ENCODE assay signal across 8 cellular contexts in the genomic region with DNA sequence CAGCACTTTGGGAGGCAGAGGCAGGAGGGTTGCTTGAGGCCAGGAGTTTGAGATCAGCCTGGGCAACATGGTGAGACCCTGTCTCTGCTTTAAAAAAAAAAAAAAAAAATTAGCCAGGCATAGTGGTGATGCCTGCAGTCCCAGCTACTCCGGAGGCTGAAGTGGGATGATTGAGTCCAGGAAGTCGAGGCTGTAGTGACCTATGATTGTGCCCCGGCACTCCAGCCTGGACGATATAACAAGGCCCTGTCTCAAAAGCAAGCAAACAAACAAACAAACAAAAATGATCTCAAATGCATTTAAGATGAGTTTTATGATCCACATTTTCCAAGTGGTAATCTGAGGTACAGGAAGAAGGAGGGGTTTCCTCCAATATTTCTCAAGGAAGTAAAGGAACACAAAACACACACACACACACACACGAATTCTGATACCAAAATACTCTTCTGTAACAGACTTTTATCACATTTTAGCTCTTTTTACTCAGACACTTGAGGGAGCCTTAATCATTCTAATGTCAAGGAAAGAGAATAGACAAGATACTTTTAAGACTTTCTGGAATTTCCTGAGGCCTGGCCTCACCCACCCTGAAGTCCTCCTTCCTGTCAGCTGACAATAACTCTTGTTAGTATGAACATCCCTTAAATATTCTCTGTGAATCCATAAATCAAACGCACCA. TPM values are rescaled to one million over a fixed set of nuclear protein-coding genes. Genes with fewer than 3 reads are reported as not detected.
DNase-seq lines count a peak whose midpoint lies in the region; ATAC-seq and TF ChIP-seq lines count a peak whose summit lies in the region.

No MANE protein-coding gene starts in this region.

- H3K79me2 ChIP-seq in H9 (ENCODE audit: insufficient read depth, low read length): peaks cover 4% of the 10 kb centered on the region; the same call in 1 of the 2 replicates

- H3K4me3 Mint-ChIP-seq in CD8-positive, alpha-beta T cell: peak overlapping the region; percentile 70
- no peak overlapping the region for H3K4me3 Mint-ChIP-seq in endothelial cell (ENCODE audit: unreplicated experiment)
- peak overlapping the region in 1 of 3 experiments; percentile 22 for H3K4me3 Mint-ChIP-seq in nephron
- H3K4me3 Mint-ChIP-seq in H9: no peak overlapping the region

- H3K4me3 ChIP-seq in CD8-positive, alpha-beta T cell (ENCODE audit: low read depth, low read length): no peak overlapping the region
- H3K4me3 ChIP-seq in Peyer's patch: no peak overlapping the region

- H2BK120ac ChIP-seq in H9 (ENCODE audit: low read depth, low read length, poor library complexity, severe bottlenecking): no peak overlapping the region

- no peak overlapping the region for H3K18ac ChIP-seq in H9 (ENCODE audit: insufficient read length, low read depth, low read length)

- H3K4me2 ChIP-seq in H9 (ENCODE audit: insufficient read depth, insufficient read length, low read length): no peak overlapping the region

- peaks cover 2% of the 10 kb centered on the region for H3K36me3 Mint-ChIP-seq in CD8-positive, alpha-beta T cell
- H3K36me3 Mint-ChIP-seq in endothelial cell (ENCODE audit: low read depth, unreplicated experiment): no peaks in the 10 kb centered on the region
- H3K36me3 Mint-ChIP-seq in nephron (ENCODE audit: low read depth): peaks cover 21% of the 10 kb centered on the region
- H3K36me3 Mint-ChIP-seq in H9 (ENCODE audit: insufficient read depth in 1 of 3, low read depth in 3 of 3): peaks cover 0 to 5% (median 2%) of the 10 kb centered on the region in 3 experiments; a peak in 2 of 7 replicates

- H3K36me3 ChIP-seq in CD8-positive, alpha-beta T cell (ENCODE audit: insufficient read depth, low read length): no peaks in the 10 kb centered on the region
- H3K36me3 ChIP-seq in Peyer's patch: peaks cover 0 to 27% (median 0%) of the 10 kb centered on the region in 3 donors

- H4K91ac ChIP-seq in H9 (ENCODE audit: insufficient read length, low read depth, low read length): no peak overlapping the region

- H2BK20ac ChIP-seq in H9 (ENCODE audit: low read depth, low read length, poor library complexity, severe bottlenecking): no peak overlapping the region

- POLR2A ChIA-PET in CD8-positive, alpha-beta T cell (lab: Charles Lee): interaction anchor here (0.6 to 2.8 kb wide), 6 partner anchors 10 to 1142 kb away, joined by 3 to 18 read pairs (median 4); partner anchors contain the start of genes COX14 and RHEBL1

- no peaks in the 10 kb centered on the region for H3K79me1 ChIP-seq in H9 (ENCODE audit: insufficient read depth, low read depth, low read length, poor library complexity, severe bottlenecking)

- no peaks in the 10 kb centered on the region for H3K23me2 ChIP-seq in H9 (ENCODE audit: insufficient read length, low read depth, low read length, poor library complexity, severe bottlenecking)

- H2BK15ac ChIP-seq in H9 (ENCODE audit: low read depth, low read length): no peak overlapping the region

- TF ChIP-seq CTCF in CD8-positive, alpha-beta T cell (IDR thresholded peaks at IDR 0.05): no peak
- TF ChIP-seq CTCF in Peyer's patch (IDR thresholded peaks at IDR 0.05) (no peak), endothelial cell (IDR thresholded peaks at IDR 0.05; ENCODE audit: unreplicated experiment) (no peak), nephron (IDR thresholded peaks at IDR 0.05; ENCODE audit: unreplicated experiment in 3 of 3) (no peak), H9 (conservative IDR thresholded peaks at IDR 0.05) (no peak)

- no peak overlapping the region for H2AFZ ChIP-seq in H9 (ENCODE audit: low read length)

- H3T11ph ChIP-seq in H9 (ENCODE audit: low read length): no peak overlapping the region

- peaks cover 34% of the 10 kb centered on the region for H3K4me1 ChIP-seq in CD8-positive, alpha-beta T cell (ENCODE audit: insufficient read depth, low read length)
- H3K4me1 ChIP-seq in Peyer's patch: peaks cover 0 to 15% (median 0%) of the 10 kb centered on the region in 4 donors
- H3K4me1 ChIP-seq in H9 (ENCODE audit: insufficient read depth, low read length): no peaks in the 10 kb centered on the region

- H3K27me3 Mint-ChIP-seq in CD8-positive, alpha-beta T cell (ENCODE audit: low read depth): no peaks in the 10 kb centered on the region
- no peaks in the 10 kb centered on the region for H3K27me3 Mint-ChIP-seq in endothelial cell (ENCODE audit: unreplicated experiment)
- no peaks in the 10 kb centered on the region for H3K27me3 Mint-ChIP-seq in nephron (ENCODE audit: low read depth)
- no peaks in the 10 kb centered on the region for H3K27me3 Mint-ChIP-seq in H9 (ENCODE audit: low read depth)

- H3K56ac ChIP-seq in H9 (ENCODE audit: insufficient read length, low read depth, low read length): no peak overlapping the region

- H3K27me3 ChIP-seq in CD8-positive, alpha-beta T cell (ENCODE audit: insufficient read depth, low read length): no peaks in the 10 kb centered on the region
- H3K27me3 ChIP-seq in Peyer's patch (no peaks in the 10 kb centered on the region), H9 (ENCODE audit: insufficient read depth, low read length) (no peaks in the 10 kb centered on the region)

- no peaks in the 10 kb centered on the region for H3K9me3 Mint-ChIP-seq in CD8-positive, alpha-beta T cell
- H3K9me3 Mint-ChIP-seq in endothelial cell (ENCODE audit: unreplicated experiment) (no peaks in the 10 kb centered on the region), nephron (no peaks in the 10 kb centered on the region), H9 (no peaks in the 10 kb centered on the region)

- no peak overlapping the region for H4K8ac ChIP-seq in H9 (replicated peaks; ENCODE audit: insufficient read length, low read depth, low read length)

- no peak overlapping the region for H4K5ac ChIP-seq in H9 (ENCODE audit: insufficient read length, low read depth, low read length)

- H3K9ac ChIP-seq in H9 (ENCODE audit: extremely low read depth, insufficient read length, low read length): no peak overlapping the region

- no peak for ATAC-seq in CD8-positive, alpha-beta T cell
- ATAC-seq in GM18505 (IDR thresholded peaks at IDR 0.05; ENCODE audit: unreplicated experiment): no peak
- ATAC-seq in HG02623 (IDR thresholded peaks at IDR 0.05; ENCODE audit: unreplicated experiment): no peak

- no peak overlapping the region for H3K4ac ChIP-seq in H9 (ENCODE audit: low read depth, low read length)

- no peaks in the 10 kb centered on the region for H4K20me1 ChIP-seq in H9 (ENCODE audit: control insufficient read depth, insufficient read depth, insufficient read length)

- H3K14ac ChIP-seq in H9 (ENCODE audit: insufficient read depth, low read length): no peak overlapping the region

- H3K4me1 Mint-ChIP-seq in CD8-positive, alpha-beta T cell (ENCODE audit: low read depth): peaks cover 47% of the 10 kb centered on the region
- H3K4me1 Mint-ChIP-seq in endothelial cell (ENCODE audit: unreplicated experiment) (peaks cover 5% of the 10 kb centered on the region), nephron (peaks cover 36% of the 10 kb centered on the region), H9 (peaks cover 0 to 7% of the 10 kb centered on the region in 2 experiments; a peak in 2 of 4 replicates)

- no peak overlapping the region for H3K23ac ChIP-seq in H9 (ENCODE audit: insufficient read length, low read depth, low read length)

- no peak for DNase-seq in CD8-positive, alpha-beta T cell
- DNase-seq in Peyer's patch (no peak), endothelial cell (ENCODE audit: low spot score) (no peak), H9 (no peak), NCI-H1417 treated with DMSO at 0.1 percent for 48 hours (lab: John Stamatoyannopoulos, UW) (no peak)

- no peak overlapping the region for H2BK12ac ChIP-seq in H9 (ENCODE audit: insufficient read length, low read depth, low read length)

- no CpG with 5 or more reads among the region's 6 CpGs for WGBS in H9 (ENCODE audit: extremely low coverage, insufficient read length, low lambda C conversion rate)

- H3K27ac Mint-ChIP-seq in CD8-positive, alpha-beta T cell: peak overlapping the region; percentile 94
- peak overlapping the region; percentile 91 for H3K27ac Mint-ChIP-seq in endothelial cell (ENCODE audit: unreplicated experiment)
- peak overlapping the region; percentile 77 to 87 (median 85) for H3K27ac Mint-ChIP-seq in nephron
- peak overlapping the region in 1 of 3 experiments; percentile 28; a peak in 4 of 7 replicates for H3K27ac Mint-ChIP-seq in H9

- peak overlapping the region; percentile 20 for H3K27ac ChIP-seq in CD8-positive, alpha-beta T cell (ENCODE audit: low read depth, low read length)
- H3K27ac ChIP-seq in Peyer's patch (peak overlapping the region; percentile 37 to 46 (median 40)), H9 (ENCODE audit: insufficient read length, low read depth, low read length) (no peak overlapping the region)

- CTCF ChIA-PET in CD8-positive, alpha-beta T cell (lab: Charles Lee): interaction anchor here (0.8 to 3.4 kb wide), 8 partner anchors 10 to 137 kb away, joined by 3 to 17 read pairs (median 3); partner anchors contain the start of genes COX14 and LIMA1

- TF ChIP-seq POLR2A in Peyer's patch (IDR thresholded peaks at IDR 0.05) (no peak), GM18505 (IDR thresholded peaks at IDR 0.05; ENCODE audit: borderline replicate concordance, extremely low read depth, insufficient read depth, insufficient read length) (no peak)

- H2BK5ac ChIP-seq in H9 (ENCODE audit: insufficient read length, low read length): no peak overlapping the region

- intact Hi-C loops in CD8-positive, alpha-beta T cell (cut with DNase I, micrococcal nuclease): loop anchor here in 1 of 2 experiments (2.0 kb wide), 1 partner anchor 71 kb away; the partner anchor contains the start of gene LIMA1

- H3K9me3 ChIP-seq in CD8-positive, alpha-beta T cell (ENCODE audit: low read length): no peaks in the 10 kb centered on the region
- H3K9me3 ChIP-seq in Peyer's patch (no peaks in the 10 kb centered on the region), H9 (ENCODE audit: control insufficient read depth, low read depth, low read length) (no peaks in the 10 kb centered on the region)

- no peak overlapping the region for H2AK5ac ChIP-seq in H9 (ENCODE audit: insufficient read length, low read length)

RNA-seq across cellular contexts. Expression of gene CERS5, which starts 44.4 kb away (rescaled TPM):
- 10 to 100 TPM; 45.2 to 46.2 TPM for total RNA-seq in CD8-positive, alpha-beta T cell
- total RNA-seq in Peyer's patch (10 to 100 TPM; 15.2 to 84.2 (median 23.2) TPM), endothelial cell (ENCODE audit: unreplicated experiment) (61.7 TPM), H9 (2021) (62.5 and 68.8 TPM in 2 replicates)
